11 cellular contexts compared by ENCODE assay signal in genomic region chr1:35592991-35593769, GRCh38. TPM values are rescaled to one million over a fixed set of nuclear protein-coding genes. Genes with fewer than 3 reads are reported as not detected.
A peak's percentile ranks its signal among the peaks of the same experiment; 100 is the strongest.
DNase-seq lines count a peak whose midpoint lies in the region; ATAC-seq and TF ChIP-seq lines count a peak whose summit lies in the region.
"Had no signal": no experiment of that assay in that cellular context is flagged by ENCODE, and none has a peak within 500 bp of the region (broad histone marks: within the 10 kb centered on the region; RNA-seq: fewer than 3 reads in every experiment).

No MANE protein-coding gene starts in this region.

- no peak overlapping the region for H3K4ac ChIP-seq in trophoblast cell (ENCODE audit: low read depth, low read length)

- H2BK120ac ChIP-seq in trophoblast cell (ENCODE audit: insufficient read depth, low read length, poor library complexity): no peak overlapping the region

- TF ChIP-seq CTCF in Loucy (conservative IDR thresholded peaks at IDR 0.05; ENCODE audit: low read length): no peak

- no peaks in the 10 kb centered on the region for H3K9me3 Mint-ChIP-seq in activated CD4-positive, alpha-beta T cell treated with anti-CD3 and anti-CD28 coated beads, Interleukin-2, amount 10 ng/mL, durations not matched to agents 7 days and 5 days
- no peaks in the 10 kb centered on the region for H3K9me3 Mint-ChIP-seq in activated naive CD8-positive, alpha-beta T cell treated with anti-CD3 and anti-CD28 coated beads, Interleukin-2, amount 50 U/mL, for 24 hours
- H3K9me3 Mint-ChIP-seq: brain, HFFc6 had no signal

- H2BK12ac ChIP-seq in trophoblast cell (ENCODE audit: low read length): no peak overlapping the region

- peak; percentile 39 for ATAC-seq in activated naive CD8-positive, alpha-beta T cell treated with anti-CD3 and anti-CD28 coated beads, Interleukin-2, amount 50 U/mL, for 24 hours

- H3K79me1 ChIP-seq in trophoblast cell (ENCODE audit: low read length): peaks cover 2% of the 10 kb centered on the region

- no peaks in the 10 kb centered on the region for H4K20me1 ChIP-seq in Loucy (ENCODE audit: insufficient read depth, low read length, poor library complexity, severe bottlenecking)

- H3K27ac ChIP-seq in trophoblast cell (ENCODE audit: low read depth, low read length): peak overlapping the region; percentile 59

- H3K36me3 Mint-ChIP-seq in activated CD4-positive, alpha-beta T cell treated with anti-CD3 and anti-CD28 coated beads, Interleukin-2, amount 10 ng/mL, durations not matched to agents 7 days and 5 days (ENCODE audit: low read depth): no peaks in the 10 kb centered on the region
- peaks cover 10% of the 10 kb centered on the region for H3K36me3 Mint-ChIP-seq in activated naive CD8-positive, alpha-beta T cell treated with anti-CD3 and anti-CD28 coated beads, Interleukin-2, amount 50 U/mL, for 24 hours (ENCODE audit: low read depth)

- peak overlapping the region; percentile 11 for H3K4me3 ChIP-seq in Loucy (ENCODE audit: low read length, poor library complexity, severe bottlenecking)
- H3K4me3 ChIP-seq in trophoblast cell (ENCODE audit: low read depth, low read length): no peak overlapping the region
- H3K4me3 ChIP-seq: smooth muscle cell had no signal

- no peaks in the 10 kb centered on the region for H3K27me3 ChIP-seq in Loucy (ENCODE audit: insufficient read depth, low read length, poor library complexity, severe bottlenecking)
- H3K27me3 ChIP-seq in trophoblast cell (ENCODE audit: insufficient read depth, low read length): no peaks in the 10 kb centered on the region

- H2AFZ ChIP-seq in Loucy (ENCODE audit: low read length) (no peak overlapping the region), trophoblast cell (ENCODE audit: insufficient read depth, low read length, poor library complexity) (no peak overlapping the region)

- peak overlapping the region; percentile 13 for H3K9ac ChIP-seq in Loucy (ENCODE audit: low read depth, low read length, poor library complexity, severe bottlenecking)
- no peak overlapping the region for H3K9ac ChIP-seq in trophoblast cell (ENCODE audit: low read length)

- H3K27me3 Mint-ChIP-seq in activated CD4-positive, alpha-beta T cell treated with anti-CD3 and anti-CD28 coated beads, Interleukin-2, amount 10 ng/mL, durations not matched to agents 7 days and 5 days: no peaks in the 10 kb centered on the region
- H3K27me3 Mint-ChIP-seq in activated naive CD8-positive, alpha-beta T cell treated with anti-CD3 and anti-CD28 coated beads, Interleukin-2, amount 50 U/mL, for 24 hours: no peaks in the 10 kb centered on the region
- H3K27me3 Mint-ChIP-seq: brain had no signal

- peaks cover 14% of the 10 kb centered on the region for H3K4me1 Mint-ChIP-seq in activated CD4-positive, alpha-beta T cell treated with anti-CD3 and anti-CD28 coated beads, Interleukin-2, amount 10 ng/mL, durations not matched to agents 7 days and 5 days
- peaks cover 7% of the 10 kb centered on the region for H3K4me1 Mint-ChIP-seq in activated naive CD8-positive, alpha-beta T cell treated with anti-CD3 and anti-CD28 coated beads, Interleukin-2, amount 50 U/mL, for 24 hours
- H3K4me1 Mint-ChIP-seq: brain had no signal

- no peaks in the 10 kb centered on the region for H3K79me2 ChIP-seq in Loucy (ENCODE audit: insufficient read depth, low read length)
- H3K79me2 ChIP-seq in trophoblast cell (ENCODE audit: control insufficient read depth, insufficient read depth, low read length, poor library complexity): no peaks in the 10 kb centered on the region

- H4K12ac ChIP-seq in trophoblast cell (ENCODE audit: low read depth, low read length): no peak overlapping the region

- H4K91ac ChIP-seq in trophoblast cell (ENCODE audit: low read depth, low read length): no peak overlapping the region

- H3K9me2 ChIP-seq in Loucy (replicated peaks; ENCODE audit: low read depth, low read length): no peaks in the 10 kb centered on the region

- H4K8ac ChIP-seq in trophoblast cell (ENCODE audit: low read depth, low read length): no peak overlapping the region

- H3K27ac Mint-ChIP-seq in activated CD4-positive, alpha-beta T cell treated with anti-CD3 and anti-CD28 coated beads, Interleukin-2, amount 10 ng/mL, durations not matched to agents 7 days and 5 days: peak overlapping the region; percentile 38
- H3K27ac Mint-ChIP-seq in activated naive CD8-positive, alpha-beta T cell treated with anti-CD3 and anti-CD28 coated beads, Interleukin-2, amount 50 U/mL, for 24 hours: no peak overlapping the region
- H3K27ac Mint-ChIP-seq: brain, HFFc6 had no signal

- H3K18ac ChIP-seq in trophoblast cell (ENCODE audit: low read length): no peak overlapping the region

- CTCF ChIA-PET in activated CD4-positive, alpha-beta T cell treated with anti-CD3 and anti-CD28 coated beads, Interleukin-2, amount 10 ng/mL, durations not matched to agents 7 days and 5 days (lab: Charles Lee): interaction anchor here (0.7 to 2.5 kb wide), 4 partner anchors 10 to 1892 kb away, joined by 3 to 11 read pairs (median 3); no protein-coding TSS in a partner anchor

- H3K9me3 ChIP-seq in Loucy (ENCODE audit: insufficient read depth, low read depth, low read length) (no peaks in the 10 kb centered on the region), trophoblast cell (ENCODE audit: insufficient read depth, low read depth, low read length) (peaks cover 2% of the 10 kb centered on the region)

- peak overlapping the region; percentile 66 for H3K4me2 ChIP-seq in Loucy (ENCODE audit: low read depth, low read length, poor library complexity, severe bottlenecking)
- no peak overlapping the region for H3K4me2 ChIP-seq in trophoblast cell (ENCODE audit: low read length)
- H3K4me2 ChIP-seq: smooth muscle cell had no signal

- POLR2A ChIA-PET in activated CD4-positive, alpha-beta T cell treated with anti-CD3 and anti-CD28 coated beads, Interleukin-2, amount 10 ng/mL, durations not matched to agents 7 days and 5 days (lab: Charles Lee): interaction anchor here (0.6 kb wide), 1 partner anchor 15 kb away, joined by 4 read pairs; no protein-coding TSS in a partner anchor

- no peaks in the 10 kb centered on the region for H3F3A ChIP-seq in Loucy (ENCODE audit: low read depth)

- H3K36me3 ChIP-seq in Loucy (ENCODE audit: insufficient read depth, low read length) (peaks cover 9% of the 10 kb centered on the region; the same call in 1 of the 2 replicates), trophoblast cell (ENCODE audit: control insufficient read depth in 1 of 2, insufficient read depth in 2 of 2, low read length in 2 of 2) (peaks cover 18 to 21% of the 10 kb centered on the region in 2 experiments)

- H3K23ac ChIP-seq in trophoblast cell (ENCODE audit: low read length): no peak overlapping the region

- H3K4me3 Mint-ChIP-seq in activated CD4-positive, alpha-beta T cell treated with anti-CD3 and anti-CD28 coated beads, Interleukin-2, amount 10 ng/mL, durations not matched to agents 7 days and 5 days: no peak overlapping the region
- no peak overlapping the region for H3K4me3 Mint-ChIP-seq in activated naive CD8-positive, alpha-beta T cell treated with anti-CD3 and anti-CD28 coated beads, Interleukin-2, amount 50 U/mL, for 24 hours
- H3K4me3 Mint-ChIP-seq: brain, HFFc6 had no signal

- no peak overlapping the region for H2AK5ac ChIP-seq in trophoblast cell (ENCODE audit: low read length)

- H2BK5ac ChIP-seq in trophoblast cell (ENCODE audit: low read depth, low read length, poor library complexity): no peak overlapping the region

- peaks cover 13% of the 10 kb centered on the region for H3K4me1 ChIP-seq in Loucy (ENCODE audit: insufficient read depth, low read length, poor library complexity, severe bottlenecking)
- H3K4me1 ChIP-seq in trophoblast cell (ENCODE audit: control insufficient read depth in 1 of 2, insufficient read depth in 2 of 2, low read length in 2 of 2): peaks cover 13 to 17% of the 10 kb centered on the region in 2 experiments

- WGBS in trophoblast cell (ENCODE audit: extremely low coverage, insufficient coverage, insufficient read length): no CpG with 5 or more reads among the region's 8 CpGs

- H3K14ac ChIP-seq in trophoblast cell (ENCODE audit: low read length): no peak overlapping the region

- DNase-seq in activated CD4-positive, alpha-beta T cell treated with anti-CD3 and anti-CD28 coated beads, Interleukin-2, amount 10 ng/mL, durations not matched to agents 7 days and 5 days: no peak
- no peak for DNase-seq in activated CD4-positive, alpha-beta T cell treated with anti-CD3 and anti-CD28 coated beads, Interleukin-2, amount 50 U/mL, for 1 hour
- DNase-seq in activated naive CD8-positive, alpha-beta T cell treated with anti-CD3 and anti-CD28 coated beads, Interleukin-2, amount 50 U/mL, for 24 hours: no peak
- DNase-seq in trophoblast cell (no peak), anterior cingulate cortex (lab: John Stamatoyannopoulos, UW) (no peak), iPS-NIHi11 (ENCODE audit: low spot score) (no peak), DMS53 (lab: John Stamatoyannopoulos, UW) (no peak)
- DNase-seq: HFFc6 had no signal

RNA-seq across cellular contexts. Expression of gene TFAP2E, which starts 20.1 kb away (rescaled TPM):
- total RNA-seq in activated CD4-positive, alpha-beta T cell treated with anti-CD3 and anti-CD28 coated beads, Interleukin-2, amount 10 ng/mL, durations not matched to agents 7 days and 5 days: under 1 TPM; 0.42 to 0.65 TPM
- 3.7 and 4.0 TPM in 2 replicates for polyA plus RNA-seq in trophoblast cell (2013)

RNA-seq across cellular contexts. Expression of gene NCDN, which starts 35.6 kb away (rescaled TPM):
- 10 to 100 TPM; 19.4 to 21.4 TPM for total RNA-seq in activated CD4-positive, alpha-beta T cell treated with anti-CD3 and anti-CD28 coated beads, Interleukin-2, amount 10 ng/mL, durations not matched to agents 7 days and 5 days
- polyA plus RNA-seq in trophoblast cell (2013): 9.3 and 9.4 TPM in 2 replicates

RNA-seq across cellular contexts. Expression of gene KIAA0319L, which starts 36.0 kb away (rescaled TPM):
- total RNA-seq in activated CD4-positive, alpha-beta T cell treated with anti-CD3 and anti-CD28 coated beads, Interleukin-2, amount 10 ng/mL, durations not matched to agents 7 days and 5 days: 10 to 100 TPM; 37.6 to 46.3 TPM
- polyA plus RNA-seq in trophoblast cell (2013): 30.4 and 30.6 TPM in 2 replicates

RNA-seq across cellular contexts. Expression of gene PSMB2, which starts 48.1 kb away (rescaled TPM):
- 10 to 100 TPM; 78.6 to 95.7 TPM for total RNA-seq in activated CD4-positive, alpha-beta T cell treated with anti-CD3 and anti-CD28 coated beads, Interleukin-2, amount 10 ng/mL, durations not matched to agents 7 days and 5 days
- polyA plus RNA-seq in trophoblast cell (2013): 186 and 201 TPM in 2 replicates
